In the genomic region with DNA sequence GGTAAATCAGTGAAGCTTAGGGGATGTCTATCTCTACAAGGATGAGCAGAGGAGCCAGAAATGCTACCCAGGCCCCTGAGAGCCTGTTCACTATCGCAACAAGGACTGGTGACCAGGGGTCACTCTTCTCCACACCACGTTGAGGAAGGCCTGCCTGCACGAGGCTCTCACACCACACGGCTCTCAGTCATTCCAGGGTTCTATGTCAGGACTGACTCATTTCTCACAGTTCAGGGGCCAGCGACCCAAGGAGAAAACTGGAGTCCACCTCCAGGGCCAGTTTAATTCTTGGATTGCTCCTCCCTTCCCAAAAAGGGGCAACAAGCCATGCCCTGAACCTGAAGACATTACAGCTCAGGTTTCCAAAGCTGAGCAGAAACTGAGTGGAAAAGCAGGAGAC, we compare ENCODE assay signal across 23 cellular contexts. TPM values are rescaled to one million over a fixed set of nuclear protein-coding genes. Genes with fewer than 3 reads are reported as not detected.
DNase-seq lines count a peak whose midpoint lies in the region; ATAC-seq, FAIRE-seq and TF ChIP-seq lines count a peak whose summit lies in the region.
"Had no signal": no experiment of that assay in that cellular context is flagged by ENCODE, and none has a peak within 500 bp of the region (broad histone marks: within the 10 kb centered on the region; RNA-seq: fewer than 3 reads in every experiment).

No MANE protein-coding gene starts in this region.

- no peak overlapping the region for H4K8ac ChIP-seq in H1 (ENCODE audit: extremely low read depth, insufficient read depth, low read length)

- H2BK12ac ChIP-seq in H1 (ENCODE audit: low read depth, low read length) = no peak overlapping the region

- no peak overlapping the region for H4K91ac ChIP-seq in H1 (replicated peaks; ENCODE audit: insufficient read length, low read length)

- H2AK5ac ChIP-seq in H1 (ENCODE audit: low read depth, low read length) = no peak overlapping the region

- CTCF ChIA-PET in activated CD8-positive, alpha-beta T cell treated with anti-CD3 and anti-CD28 coated beads, Interleukin-2, amount 10 ng/mL, durations not matched to agents 7 days and 5 days (lab: Charles Lee) = interaction anchor here (1.3 to 6.4 kb wide), 4 partner anchors 9 to 89 kb away, joined by 4 to 75 read pairs (median 34); no protein-coding TSS in a partner anchor
- CTCF ChIA-PET in activated CD8-positive, alpha-beta T cell treated with anti-CD3 and anti-CD28 coated beads for 36 hours (lab: Charles Lee) = interaction anchor here (1.4 to 8.4 kb wide), 2 partner anchors 9 to 89 kb away, joined by 4 to 55 read pairs; no protein-coding TSS in a partner anchor
- CTCF ChIA-PET in H1 (lab: Charles Lee; ENCODE audit: partially characterized antibody) = interaction anchor here (1.0 to 7.7 kb wide), 4 partner anchors 8 to 88 kb away, joined by 3 to 70 read pairs (median 8); no protein-coding TSS in a partner anchor

- H3K27me3 ChIP-seq in CD4-positive, CD25-positive, alpha-beta regulatory T cell (ENCODE audit: control insufficient read depth, insufficient read depth, low read length) = no peaks in the 10 kb centered on the region
- H3K27me3 ChIP-seq in H1 (replicated peaks in 1 of 4; ENCODE audit: control insufficient read depth in 3 of 4, extremely low read depth in 1 of 4, insufficient read depth in 3 of 4, low read length in 3 of 4) (no peaks in the 10 kb centered on the region), neutrophil (no peaks in the 10 kb centered on the region)
- H3K27me3 ChIP-seq: breast epithelium, SJCRH30, testis, vagina had no signal

- H3K4me2 ChIP-seq in H1 (ENCODE audit: insufficient read depth in 1 of 2, low read depth in 2 of 2, low read length in 2 of 2) = no peak overlapping the region

- DNase-seq in activated CD8-positive, alpha-beta T cell treated with anti-CD3 and anti-CD28 coated beads, Interleukin-2, amount 10 ng/mL, durations not matched to agents 7 days and 5 days = no peak
- no peak for DNase-seq in activated CD8-positive, alpha-beta T cell treated with anti-CD3 and anti-CD28 coated beads for 36 hours
- no peak for DNase-seq in CD4-positive, CD25-positive, alpha-beta regulatory T cell
- DNase-seq in H1 (ENCODE audit: low read depth in 1 of 2, low spot score in 2 of 2) (no peak), NCI-H82 (lab: John Stamatoyannopoulos, UW) (no peak), HTR-8/SVneo (ENCODE audit: insufficient read length, low spot score) (no peak)
- no peak for DNase-seq in activated CD4-positive, alpha-beta T cell treated with anti-CD3 and anti-CD28 coated beads, Interleukin-2, amount 50 U/mL, for 1 hour
- DNase-seq: activated CD4-positive, alpha-beta memory T cell treated with anti-CD3 and anti-CD28 coated beads, Interleukin-2, amount 10 ng/mL, durations not matched to agents 7 days and 5 days; activated T-cell treated with anti-CD3 and anti-CD28 coated beads, Interleukin-2, amount 50 U/mL, for 1 hour; amygdala; effector CD4-positive, alpha-beta T cell; erythroblast; glutamatergic neuron; kidney; SJCRH30; stimulated activated CD4-positive, alpha-beta T cell treated with anti-CD3 and anti-CD28 coated beads, Interleukin-15, amount 100 ng/mL, for 24 hours; stimulated activated naive CD4-positive, alpha-beta T cell treated with Interleukin-2 at 50 U/mL for 16 hours; testis had no signal

- peaks cover 32% of the 10 kb centered on the region for H3K4me1 ChIP-seq in CD4-positive, CD25-positive, alpha-beta regulatory T cell (ENCODE audit: control insufficient read depth, insufficient read depth, low read length, poor library complexity, severe bottlenecking)
- peaks cover 20 to 37% (median 24%) of the 10 kb centered on the region in 4 experiments for H3K4me1 ChIP-seq in H1 (replicated peaks in 1 of 4; ENCODE audit: control insufficient read depth in 3 of 4, insufficient read depth in 4 of 4, low read length in 3 of 4)
- H3K4me1 ChIP-seq in neutrophil (ENCODE audit: control insufficient read depth in 1 of 2, insufficient read depth in 1 of 2, low read depth in 1 of 2, low read length in 1 of 2) = peaks cover 82 to 86% of the 10 kb centered on the region in 2 experiments
- H3K4me1 ChIP-seq: SJCRH30 had no signal

- peaks cover 50% of the 10 kb centered on the region for H3K36me3 ChIP-seq in CD4-positive, CD25-positive, alpha-beta regulatory T cell (ENCODE audit: control insufficient read depth, insufficient read depth, low read length)
- H3K36me3 ChIP-seq in H1 (ENCODE audit: control insufficient read depth in 2 of 4, insufficient read depth in 4 of 4, low read length in 3 of 4) (peaks cover 8 to 45% (median 24%) of the 10 kb centered on the region in 4 experiments), neutrophil (peaks cover 38% of the 10 kb centered on the region)
- H3K36me3 ChIP-seq: breast epithelium had no signal

- H3K9ac ChIP-seq in H1 (replicated peaks in 1 of 4; ENCODE audit: extremely low read depth in 1 of 4, low read depth in 3 of 4, low read length in 3 of 4) = no peak overlapping the region; a peak in 1 of 7 replicates

- H3K79me2 ChIP-seq in H1 (ENCODE audit: control insufficient read depth in 1 of 2, insufficient read depth in 2 of 2, low read length in 2 of 2) = peaks cover 7 to 62% of the 10 kb centered on the region in 2 experiments; a peak in 3 of 4 replicates

- no peak overlapping the region for H2BK5ac ChIP-seq in H1 (ENCODE audit: low read depth, low read length)

- H3K4me3 ChIP-seq in CD4-positive, CD25-positive, alpha-beta regulatory T cell (ENCODE audit: low read depth, low read length) = no peak overlapping the region
- H3K4me3 ChIP-seq in H1 (ENCODE audit: extremely low read depth in 1 of 4, insufficient read depth in 2 of 4, low read depth in 3 of 4, low read length in 4 of 4) (no peak overlapping the region), neutrophil (ENCODE audit: low read depth in 1 of 2, low read length in 1 of 2) (no peak overlapping the region)
- H3K4me3 ChIP-seq: breast epithelium, lung, SJCRH30, testis, vagina had no signal

- H3K27me3 Mint-ChIP-seq in activated CD8-positive, alpha-beta T cell treated with anti-CD3 and anti-CD28 coated beads, Interleukin-2, amount 10 ng/mL, durations not matched to agents 7 days and 5 days (ENCODE audit: low read depth) = no peaks in the 10 kb centered on the region
- H3K27me3 Mint-ChIP-seq in activated CD8-positive, alpha-beta T cell treated with anti-CD3 and anti-CD28 coated beads for 36 hours = no peaks in the 10 kb centered on the region
- no peaks in the 10 kb centered on the region for H3K27me3 Mint-ChIP-seq in CD4-positive, CD25-positive, alpha-beta regulatory T cell
- H3K27me3 Mint-ChIP-seq: activated CD4-positive, alpha-beta memory T cell treated with anti-CD3 and anti-CD28 coated beads, Interleukin-2, amount 10 ng/mL, durations not matched to agents 7 days and 5 days had no signal

- H3K23me2 ChIP-seq in H1 (ENCODE audit: low read depth, low read length) = no peaks in the 10 kb centered on the region

- 89% methylated on average over 5 of the region's 5 CpGs; no CpG with 5 or more reads in 1 of the 2 experiments for WGBS in H1 (ENCODE audit: extremely low coverage in 1 of 2, insufficient coverage in 1 of 2, insufficient read length in 1 of 2, insufficient replicate concordance in 2 of 2, low coverage in 1 of 2, low lambda C conversion rate in 2 of 2, missing lambda C conversion rate in 1 of 2), 2 experiments

- H3K27ac ChIP-seq in CD4-positive, CD25-positive, alpha-beta regulatory T cell (ENCODE audit: insufficient read depth, low read length, poor library complexity, severe bottlenecking) = no peak overlapping the region
- H3K27ac ChIP-seq in H1 (ENCODE audit: low read depth, low read length) (no peak overlapping the region), neutrophil (peak overlapping the region; percentile 92)
- H3K27ac ChIP-seq: SJCRH30, testis, vagina had no signal

- no peaks in the 10 kb centered on the region for H3K9me3 Mint-ChIP-seq in activated CD8-positive, alpha-beta T cell treated with anti-CD3 and anti-CD28 coated beads, Interleukin-2, amount 10 ng/mL, durations not matched to agents 7 days and 5 days (ENCODE audit: insufficient read depth)
- no peaks in the 10 kb centered on the region for H3K9me3 Mint-ChIP-seq in activated CD8-positive, alpha-beta T cell treated with anti-CD3 and anti-CD28 coated beads for 36 hours
- peaks cover 0 to 1% (median 0%) of the 10 kb centered on the region in 7 donors for H3K9me3 Mint-ChIP-seq in CD4-positive, CD25-positive, alpha-beta regulatory T cell
- H3K9me3 Mint-ChIP-seq: activated CD4-positive, alpha-beta memory T cell treated with anti-CD3 and anti-CD28 coated beads, Interleukin-2, amount 10 ng/mL, durations not matched to agents 7 days and 5 days had no signal

- no peak for TF ChIP-seq CTCF in activated CD8-positive, alpha-beta T cell treated with anti-CD3 and anti-CD28 coated beads for 36 hours (IDR thresholded peaks at IDR 0.05)
- TF ChIP-seq CTCF in H1 (IDR thresholded peaks at IDR 0.05; ENCODE audit: control extremely low read depth in 1 of 3, insufficient read depth in 1 of 3, low read depth in 1 of 3, low read length in 3 of 3) = no peak
- TF ChIP-seq CTCF in neutrophil (IDR thresholded peaks at IDR 0.05) = no peak

- H3K4me3 Mint-ChIP-seq in activated CD8-positive, alpha-beta T cell treated with anti-CD3 and anti-CD28 coated beads, Interleukin-2, amount 10 ng/mL, durations not matched to agents 7 days and 5 days = no peak overlapping the region
- H3K4me3 Mint-ChIP-seq in activated CD8-positive, alpha-beta T cell treated with anti-CD3 and anti-CD28 coated beads for 36 hours = no peak overlapping the region
- no peak overlapping the region for H3K4me3 Mint-ChIP-seq in CD4-positive, CD25-positive, alpha-beta regulatory T cell
- H3K4me3 Mint-ChIP-seq: activated CD4-positive, alpha-beta memory T cell treated with anti-CD3 and anti-CD28 coated beads, Interleukin-2, amount 10 ng/mL, durations not matched to agents 7 days and 5 days had no signal

- FAIRE-seq in H1 (lab: Jason Lieb, UNC) (no peak), HTR-8/SVneo (lab: Jason Lieb, UNC) (no peak)
- FAIRE-seq: GM12891, kidney had no signal

- no peaks in the 10 kb centered on the region for H3K9me3 ChIP-seq in CD4-positive, CD25-positive, alpha-beta regulatory T cell (ENCODE audit: control insufficient read depth in 2 of 2, low read length in 2 of 2)
- no peaks in the 10 kb centered on the region for H3K9me3 ChIP-seq in H1 (ENCODE audit: insufficient read depth in 2 of 2, low read depth in 1 of 2, low read length in 1 of 2)
- no peaks in the 10 kb centered on the region for H3K9me3 ChIP-seq in neutrophil
- H3K9me3 ChIP-seq: breast epithelium, SJCRH30, testis, vagina had no signal

- peaks cover 78% of the 10 kb centered on the region for H3K4me1 Mint-ChIP-seq in activated CD8-positive, alpha-beta T cell treated with anti-CD3 and anti-CD28 coated beads, Interleukin-2, amount 10 ng/mL, durations not matched to agents 7 days and 5 days (ENCODE audit: low read depth)
- H3K4me1 Mint-ChIP-seq in activated CD8-positive, alpha-beta T cell treated with anti-CD3 and anti-CD28 coated beads for 36 hours (ENCODE audit: low read depth) = peaks cover 71% of the 10 kb centered on the region
- peaks cover 12 to 65% (median 32%) of the 10 kb centered on the region in 4 donors for H3K4me1 Mint-ChIP-seq in CD4-positive, CD25-positive, alpha-beta regulatory T cell

- TF ChIP-seq RAD21 in H1 (IDR thresholded peaks at IDR 0.05 in 1 of 2, conservative IDR thresholded peaks at IDR 0.05 in 1 of 2; ENCODE audit: low read depth in 2 of 2, low read length in 2 of 2) = no peak

- peaks cover 23% of the 10 kb centered on the region for H3K79me1 ChIP-seq in H1 (ENCODE audit: low read depth, low read length)

- no peak overlapping the region for H3K14ac ChIP-seq in H1 (ENCODE audit: insufficient read length)

- no peak overlapping the region for H2BK20ac ChIP-seq in H1 (ENCODE audit: low read length)

- no peak for TF ChIP-seq POLR2A in H1 (IDR thresholded peaks at IDR 0.05; ENCODE audit: control extremely low read depth in 1 of 2, low read depth in 2 of 2, low read length in 2 of 2)

- ATAC-seq in activated CD8-positive, alpha-beta T cell treated with anti-CD3 and anti-CD28 coated beads, Interleukin-2, amount 10 ng/mL, durations not matched to agents 7 days and 5 days = no peak
- no peak for ATAC-seq in activated CD8-positive, alpha-beta T cell treated with anti-CD3 and anti-CD28 coated beads for 36 hours
- ATAC-seq in CD4-positive, CD25-positive, alpha-beta regulatory T cell (ENCODE audit: low read depth in 2 of 2) = no peak

- no peak overlapping the region for H2AFZ ChIP-seq in H1 (ENCODE audit: low read length)

- TF ChIP-seq EP300 in H1 (IDR thresholded peaks at IDR 0.05; ENCODE audit: borderline replicate concordance in 1 of 2, low read depth in 2 of 2, low read length in 2 of 2) = no peak

- H3K4ac ChIP-seq in H1 (replicated peaks; ENCODE audit: insufficient read length, low read depth, low read length) = no peak overlapping the region

- H4K5ac ChIP-seq in H1 (ENCODE audit: insufficient read length, low read depth, low read length) = no peak overlapping the region

- POLR2A ChIA-PET in activated CD8-positive, alpha-beta T cell treated with anti-CD3 and anti-CD28 coated beads, Interleukin-2, amount 10 ng/mL, durations not matched to agents 7 days and 5 days (lab: Charles Lee) = no interaction called here
- POLR2A ChIA-PET in activated CD8-positive, alpha-beta T cell treated with anti-CD3 and anti-CD28 coated beads for 36 hours (lab: Charles Lee) = no interaction called here
- POLR2A ChIA-PET in H1 (lab: Charles Lee; ENCODE audit: partially characterized antibody) = interaction anchor here (0.8 to 1.8 kb wide), 3 partner anchors 11 to 31 kb away, joined by 3 to 5 read pairs (median 3); no protein-coding TSS in a partner anchor

- H3K56ac ChIP-seq in H1 (replicated peaks; ENCODE audit: insufficient read length, low read depth, low read length) = no peak overlapping the region

- H3K18ac ChIP-seq in H1 (ENCODE audit: extremely low read depth, low read length) = no peak overlapping the region

- no peak overlapping the region for H3K23ac ChIP-seq in H1 (ENCODE audit: insufficient read length)

- H2BK15ac ChIP-seq in H1 (ENCODE audit: low read length) = 0 out of 2 replicates have a peak overlapping the region, but pooled peaks have one; percentile 31

- H2BK120ac ChIP-seq in H1 (replicated peaks; ENCODE audit: low read depth, low read length) = no peak overlapping the region

- intact Hi-C loops in activated CD8-positive, alpha-beta T cell treated with anti-CD3 and anti-CD28 coated beads for 36 hours (cut with micrococcal nuclease) = no loop called here

- H3K36me3 Mint-ChIP-seq in activated CD8-positive, alpha-beta T cell treated with anti-CD3 and anti-CD28 coated beads, Interleukin-2, amount 10 ng/mL, durations not matched to agents 7 days and 5 days (ENCODE audit: low read depth) = peaks cover 56% of the 10 kb centered on the region
- H3K36me3 Mint-ChIP-seq in activated CD8-positive, alpha-beta T cell treated with anti-CD3 and anti-CD28 coated beads for 36 hours (ENCODE audit: low read depth) = peaks cover 52% of the 10 kb centered on the region
- peaks cover 28% of the 10 kb centered on the region for H3K36me3 Mint-ChIP-seq in CD4-positive, CD25-positive, alpha-beta regulatory T cell

- peak overlapping the region; percentile 39 for H3K27ac Mint-ChIP-seq in activated CD8-positive, alpha-beta T cell treated with anti-CD3 and anti-CD28 coated beads, Interleukin-2, amount 10 ng/mL, durations not matched to agents 7 days and 5 days
- no peak overlapping the region for H3K27ac Mint-ChIP-seq in activated CD8-positive, alpha-beta T cell treated with anti-CD3 and anti-CD28 coated beads for 36 hours
- peak overlapping the region in 2 of 3 donors; percentile 20 to 31 for H3K27ac Mint-ChIP-seq in CD4-positive, CD25-positive, alpha-beta regulatory T cell
- H3K27ac Mint-ChIP-seq: activated CD4-positive, alpha-beta memory T cell treated with anti-CD3 and anti-CD28 coated beads, Interleukin-2, amount 10 ng/mL, durations not matched to agents 7 days and 5 days had no signal

- H4K20me1 ChIP-seq in H1 (replicated peaks in 1 of 2; ENCODE audit: control insufficient read depth in 1 of 2, insufficient read depth in 2 of 2, low read length in 2 of 2) = peaks cover 42 to 50% of the 10 kb centered on the region in 2 experiments

RNA-seq across cellular contexts. Expression of a gene that starts 33.9 kb away (rescaled TPM):
- total RNA-seq in activated CD8-positive, alpha-beta T cell treated with anti-CD3 and anti-CD28 coated beads, Interleukin-2, amount 10 ng/mL, durations not matched to agents 7 days and 5 days = 100 to 1,000 TPM; 227 TPM
- total RNA-seq in activated CD8-positive, alpha-beta T cell treated with anti-CD3 and anti-CD28 coated beads for 36 hours = 100 to 1,000 TPM; 239 to 246 TPM
- 89.4 TPM for total RNA-seq in CD4-positive, CD25-positive, alpha-beta regulatory T cell
- 100 to 1,000 TPM in 1 of 4 donors, 10 to 100 TPM in 3; 71.4 to 104 (median 88.0) TPM for polyA plus RNA-seq in CD4-positive, CD25-positive, alpha-beta regulatory T cell
- 284 and 295 TPM in 2 replicates for total RNA-seq in H1 (2021; fragmentation: NEBNext Ultra II Directional; extraction: Animal tissue kit (Norgen Biotek cat#: 25700))
- 46.8 and 70.8 TPM in 2 replicates for polyA plus RNA-seq in H1 (2011; rRNA removed)
- 114 TPM for polyA plus RNA-seq in H1 (2011; cell fraction: cytosol; rRNA removed)
- 28.3 TPM for polyA plus RNA-seq in H1 (2011; cell fraction: nucleus; rRNA removed)
- polyA plus RNA-seq in H1 (2012, experiment 1 of 2) = 332 to 427 TPM (median 351 TPM) in 4 replicates
- polyA plus RNA-seq in H1 (2012, experiment 2 of 2) = 153 TPM
- 224 TPM for polyA plus RNA-seq in H1 (2013, experiment 1 of 2)
- 234 TPM for polyA plus RNA-seq in H1 (2013, experiment 2 of 2)
- 51.5 and 75.1 TPM in 2 replicates for polyA minus RNA-seq in H1 (2011; rRNA and poly(A)+ RNA removed)
- polyA minus RNA-seq in H1 (2011; cell fraction: cytosol; rRNA and poly(A)+ RNA removed) = 79.9 TPM
- 51.2 TPM for polyA minus RNA-seq in H1 (2011; cell fraction: nucleus; rRNA and poly(A)+ RNA removed)
